Comparison of ENCODE assay signal across 3 cellular contexts in the genomic region with DNA sequence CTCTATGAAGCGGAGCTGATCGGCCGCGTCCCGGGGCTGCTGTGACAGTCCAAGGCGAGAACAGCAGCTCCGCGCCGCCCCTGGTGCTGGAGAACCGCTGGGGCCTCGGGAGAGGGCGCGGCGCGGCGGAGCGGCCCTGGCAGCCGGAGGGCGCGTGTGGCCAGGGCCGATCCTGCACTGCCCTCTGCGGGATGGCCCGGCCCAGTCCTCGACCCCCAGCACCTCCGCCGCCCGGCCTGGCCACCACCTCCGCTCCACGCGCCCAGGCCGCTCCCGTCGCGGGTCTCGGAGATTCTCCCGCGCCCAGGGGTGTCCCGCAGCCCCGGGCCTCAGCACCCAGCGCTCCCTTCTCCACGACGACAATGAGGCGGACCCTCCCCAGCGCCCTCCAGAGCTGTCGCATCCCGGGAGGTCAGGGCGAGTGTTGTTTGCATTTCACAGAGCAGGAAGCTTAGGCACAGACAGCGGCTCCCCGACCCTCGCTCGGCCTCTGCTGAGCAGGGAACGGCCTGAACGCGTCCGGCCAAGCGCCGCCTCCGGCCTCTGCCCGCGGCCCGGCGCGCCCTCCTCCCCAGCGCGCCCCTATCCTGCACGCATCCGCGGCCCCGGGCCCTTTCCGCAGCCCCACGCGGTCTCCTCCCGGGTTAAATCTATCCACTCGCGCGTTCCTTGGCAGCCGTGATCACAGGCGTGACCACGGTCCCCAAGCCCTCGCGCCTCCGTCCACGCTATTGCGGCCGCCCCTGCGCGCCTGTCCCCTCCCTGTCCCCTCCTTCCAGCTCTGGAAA.
A peak's percentile ranks its signal among the peaks of the same experiment; 100 is the strongest.
TF ChIP-seq lines count a peak whose summit lies in the region.

No MANE protein-coding gene starts in this region.

TF ChIP-seq in IMR-90, 13 proteins besides CTCF, POLR2A, EP300 and RAD21:
- TF ChIP-seq CEBPB (IDR thresholded peaks at IDR 0.05; ENCODE audit: low read depth, low read length): no peak
- TF ChIP-seq FOS (IDR thresholded peaks at IDR 0.05; ENCODE audit: low read depth, low read length): no peak
- no peak for TF ChIP-seq NFE2L2 (IDR thresholded peaks at IDR 0.05; ENCODE audit: low read depth, low read length)
- no peak for TF ChIP-seq MAFK (IDR thresholded peaks at IDR 0.05; ENCODE audit: low read depth, low read length)
- TF ChIP-seq RFX5 (IDR thresholded peaks at IDR 0.05; ENCODE audit: low read depth, low read length): no peak
- TF ChIP-seq SMC3 (IDR thresholded peaks at IDR 0.05; ENCODE audit: low read depth, low read length): no peak
- TF ChIP-seq BHLHE40 (IDR thresholded peaks at IDR 0.05; ENCODE audit: low read depth, low read length): no peak
- TF ChIP-seq, protein P1, sequence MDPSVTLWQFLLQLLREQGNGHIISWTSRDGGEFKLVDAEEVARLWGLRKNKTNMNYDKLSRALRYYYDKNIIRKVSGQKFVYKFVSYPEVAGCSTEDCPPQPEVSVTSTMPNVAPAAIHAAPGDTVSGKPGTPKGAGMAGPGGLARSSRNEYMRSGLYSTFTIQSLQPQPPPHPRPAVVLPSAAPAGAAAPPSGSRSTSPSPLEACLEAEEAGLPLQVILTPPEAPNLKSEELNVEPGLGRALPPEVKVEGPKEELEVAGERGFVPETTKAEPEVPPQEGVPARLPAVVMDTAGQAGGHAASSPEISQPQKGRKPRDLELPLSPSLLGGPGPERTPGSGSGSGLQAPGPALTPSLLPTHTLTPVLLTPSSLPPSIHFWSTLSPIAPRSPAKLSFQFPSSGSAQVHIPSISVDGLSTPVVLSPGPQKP (IDR thresholded peaks at IDR 0.05; ENCODE audit: borderline replicate concordance, low read depth, low read length): no peak
- no peak for TF ChIP-seq RCOR1 (IDR thresholded peaks at IDR 0.05; ENCODE audit: insufficient replicate concordance, low read length)
- TF ChIP-seq MAZ (IDR thresholded peaks at IDR 0.05; ENCODE audit: borderline replicate concordance, low read depth, low read length): no peak
- no peak for TF ChIP-seq CHD1 (IDR thresholded peaks at IDR 0.05; ENCODE audit: low read depth, low read length)
- TF ChIP-seq, protein P2, sequence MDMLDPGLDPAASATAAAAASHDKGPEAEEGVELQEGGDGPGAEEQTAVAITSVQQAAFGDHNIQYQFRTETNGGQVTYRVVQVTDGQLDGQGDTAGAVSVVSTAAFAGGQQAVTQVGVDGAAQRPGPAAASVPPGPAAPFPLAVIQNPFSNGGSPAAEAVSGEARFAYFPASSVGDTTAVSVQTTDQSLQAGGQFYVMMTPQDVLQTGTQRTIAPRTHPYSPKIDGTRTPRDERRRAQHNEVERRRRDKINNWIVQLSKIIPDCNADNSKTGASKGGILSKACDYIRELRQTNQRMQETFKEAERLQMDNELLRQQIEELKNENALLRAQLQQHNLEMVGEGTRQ (IDR thresholded peaks at IDR 0.05; ENCODE audit: low read depth, low read length): no peak
- no peak for TF ChIP-seq MXI1 (IDR thresholded peaks at IDR 0.05; ENCODE audit: borderline replicate concordance, low read depth, low read length)

TF ChIP-seq in endothelial cell of umbilical vein, 7 proteins besides CTCF, POLR2A, EP300 and RAD21:
- TF ChIP-seq MYC (IDR thresholded peaks at IDR 0.05; ENCODE audit: low read depth, low read length): no peak
- TF ChIP-seq EZH2 (IDR thresholded peaks at IDR 0.05; ENCODE audit: borderline replicate concordance, low read depth, low read length, severe bottlenecking): peak; percentile 96
- TF ChIP-seq, protein P3, sequence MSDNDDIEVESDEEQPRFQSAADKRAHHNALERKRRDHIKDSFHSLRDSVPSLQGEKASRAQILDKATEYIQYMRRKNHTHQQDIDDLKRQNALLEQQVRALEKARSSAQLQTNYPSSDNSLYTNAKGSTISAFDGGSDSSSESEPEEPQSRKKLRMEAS (IDR thresholded peaks at IDR 0.05; ENCODE audit: insufficient read depth, insufficient read length): no peak
- TF ChIP-seq POLR2AphosphoS5 (IDR thresholded peaks at IDR 0.05; ENCODE audit: insufficient read depth, low read depth, low read length): no peak
TF ChIP-seq in endothelial cell of umbilical vein: peak in this region for 1.

TF ChIP-seq in HepG2, 621 proteins besides CTCF, POLR2A, EP300 and RAD21:
- no peak for TF ChIP-seq ZNF816 (CRISPR knock-in tag; IDR thresholded peaks at IDR 0.05; ENCODE audit: borderline replicate concordance)
- TF ChIP-seq, protein P4, sequence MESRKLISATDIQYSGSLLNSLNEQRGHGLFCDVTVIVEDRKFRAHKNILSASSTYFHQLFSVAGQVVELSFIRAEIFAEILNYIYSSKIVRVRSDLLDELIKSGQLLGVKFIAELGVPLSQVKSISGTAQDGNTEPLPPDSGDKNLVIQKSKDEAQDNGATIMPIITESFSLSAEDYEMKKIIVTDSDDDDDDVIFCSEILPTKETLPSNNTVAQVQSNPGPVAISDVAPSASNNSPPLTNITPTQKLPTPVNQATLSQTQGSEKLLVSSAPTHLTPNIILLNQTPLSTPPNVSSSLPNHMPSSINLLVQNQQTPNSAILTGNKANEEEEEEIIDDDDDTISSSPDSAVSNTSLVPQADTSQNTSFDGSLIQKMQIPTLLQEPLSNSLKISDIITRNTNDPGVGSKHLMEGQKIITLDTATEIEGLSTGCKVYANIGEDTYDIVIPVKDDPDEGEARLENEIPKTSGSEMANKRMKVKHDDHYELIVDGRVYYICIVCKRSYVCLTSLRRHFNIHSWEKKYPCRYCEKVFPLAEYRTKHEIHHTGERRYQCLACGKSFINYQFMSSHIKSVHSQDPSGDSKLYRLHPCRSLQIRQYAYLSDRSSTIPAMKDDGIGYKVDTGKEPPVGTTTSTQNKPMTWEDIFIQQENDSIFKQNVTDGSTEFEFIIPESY (CRISPR knock-in tag; IDR thresholded peaks at IDR 0.05): 0 out of 2 replicates have a peak, but pooled peaks have one; percentile 7
- peak; percentile 13; the same call in 1 of the 2 replicates for TF ChIP-seq ZFX (CRISPR knock-in tag; IDR thresholded peaks at IDR 0.05; ENCODE audit: low read depth)
- TF ChIP-seq RXRA (CRISPR knock-in tag; IDR thresholded peaks at IDR 0.05): no peak
- TF ChIP-seq, protein P5, sequence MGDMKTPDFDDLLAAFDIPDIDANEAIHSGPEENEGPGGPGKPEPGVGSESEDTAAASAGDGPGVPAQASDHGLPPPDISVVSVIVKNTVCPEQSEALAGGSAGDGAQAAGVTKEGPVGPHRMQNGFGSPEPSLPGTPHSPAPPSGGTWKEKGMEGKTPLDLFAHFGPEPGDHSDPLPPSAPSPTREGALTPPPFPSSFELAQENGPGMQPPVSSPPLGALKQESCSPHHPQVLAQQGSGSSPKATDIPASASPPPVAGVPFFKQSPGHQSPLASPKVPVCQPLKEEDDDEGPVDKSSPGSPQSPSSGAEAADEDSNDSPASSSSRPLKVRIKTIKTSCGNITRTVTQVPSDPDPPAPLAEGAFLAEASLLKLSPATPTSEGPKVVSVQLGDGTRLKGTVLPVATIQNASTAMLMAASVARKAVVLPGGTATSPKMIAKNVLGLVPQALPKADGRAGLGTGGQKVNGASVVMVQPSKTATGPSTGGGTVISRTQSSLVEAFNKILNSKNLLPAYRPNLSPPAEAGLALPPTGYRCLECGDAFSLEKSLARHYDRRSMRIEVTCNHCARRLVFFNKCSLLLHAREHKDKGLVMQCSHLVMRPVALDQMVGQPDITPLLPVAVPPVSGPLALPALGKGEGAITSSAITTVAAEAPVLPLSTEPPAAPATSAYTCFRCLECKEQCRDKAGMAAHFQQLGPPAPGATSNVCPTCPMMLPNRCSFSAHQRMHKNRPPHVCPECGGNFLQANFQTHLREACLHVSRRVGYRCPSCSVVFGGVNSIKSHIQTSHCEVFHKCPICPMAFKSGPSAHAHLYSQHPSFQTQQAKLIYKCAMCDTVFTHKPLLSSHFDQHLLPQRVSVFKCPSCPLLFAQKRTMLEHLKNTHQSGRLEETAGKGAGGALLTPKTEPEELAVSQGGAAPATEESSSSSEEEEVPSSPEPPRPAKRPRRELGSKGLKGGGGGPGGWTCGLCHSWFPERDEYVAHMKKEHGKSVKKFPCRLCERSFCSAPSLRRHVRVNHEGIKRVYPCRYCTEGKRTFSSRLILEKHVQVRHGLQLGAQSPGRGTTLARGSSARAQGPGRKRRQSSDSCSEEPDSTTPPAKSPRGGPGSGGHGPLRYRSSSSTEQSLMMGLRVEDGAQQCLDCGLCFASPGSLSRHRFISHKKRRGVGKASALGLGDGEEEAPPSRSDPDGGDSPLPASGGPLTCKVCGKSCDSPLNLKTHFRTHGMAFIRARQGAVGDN (CRISPR knock-in tag; IDR thresholded peaks at IDR 0.05): peak; percentile 50
- TF ChIP-seq NFYB (CRISPR knock-in tag; IDR thresholded peaks at IDR 0.05): no peak
- TF ChIP-seq ZFY (CRISPR knock-in tag; IDR thresholded peaks at IDR 0.05): 0 out of 2 replicates have a peak, but pooled peaks have one; percentile 25
- TF ChIP-seq, protein P6, sequence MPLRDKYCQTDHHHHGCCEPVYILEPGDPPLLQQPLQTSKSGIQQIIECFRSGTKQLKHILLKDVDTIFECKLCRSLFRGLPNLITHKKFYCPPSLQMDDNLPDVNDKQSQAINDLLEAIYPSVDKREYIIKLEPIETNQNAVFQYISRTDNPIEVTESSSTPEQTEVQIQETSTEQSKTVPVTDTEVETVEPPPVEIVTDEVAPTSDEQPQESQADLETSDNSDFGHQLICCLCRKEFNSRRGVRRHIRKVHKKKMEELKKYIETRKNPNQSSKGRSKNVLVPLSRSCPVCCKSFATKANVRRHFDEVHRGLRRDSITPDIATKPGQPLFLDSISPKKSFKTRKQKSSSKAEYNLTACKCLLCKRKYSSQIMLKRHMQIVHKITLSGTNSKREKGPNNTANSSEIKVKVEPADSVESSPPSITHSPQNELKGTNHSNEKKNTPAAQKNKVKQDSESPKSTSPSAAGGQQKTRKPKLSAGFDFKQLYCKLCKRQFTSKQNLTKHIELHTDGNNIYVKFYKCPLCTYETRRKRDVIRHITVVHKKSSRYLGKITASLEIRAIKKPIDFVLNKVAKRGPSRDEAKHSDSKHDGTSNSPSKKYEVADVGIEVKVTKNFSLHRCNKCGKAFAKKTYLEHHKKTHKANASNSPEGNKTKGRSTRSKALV (CRISPR knock-in tag; IDR thresholded peaks at IDR 0.05): peak; percentile 55; the same call in 1 of the 2 replicates
- TF ChIP-seq, protein P7, sequence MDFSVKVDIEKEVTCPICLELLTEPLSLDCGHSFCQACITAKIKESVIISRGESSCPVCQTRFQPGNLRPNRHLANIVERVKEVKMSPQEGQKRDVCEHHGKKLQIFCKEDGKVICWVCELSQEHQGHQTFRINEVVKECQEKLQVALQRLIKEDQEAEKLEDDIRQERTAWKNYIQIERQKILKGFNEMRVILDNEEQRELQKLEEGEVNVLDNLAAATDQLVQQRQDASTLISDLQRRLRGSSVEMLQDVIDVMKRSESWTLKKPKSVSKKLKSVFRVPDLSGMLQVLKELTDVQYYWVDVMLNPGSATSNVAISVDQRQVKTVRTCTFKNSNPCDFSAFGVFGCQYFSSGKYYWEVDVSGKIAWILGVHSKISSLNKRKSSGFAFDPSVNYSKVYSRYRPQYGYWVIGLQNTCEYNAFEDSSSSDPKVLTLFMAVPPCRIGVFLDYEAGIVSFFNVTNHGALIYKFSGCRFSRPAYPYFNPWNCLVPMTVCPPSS (IDR thresholded peaks at IDR 0.05): no peak
- TF ChIP-seq ETV5 (CRISPR knock-in tag; IDR thresholded peaks at IDR 0.05; ENCODE audit: borderline replicate concordance): no peak
- TF ChIP-seq, protein P8, sequence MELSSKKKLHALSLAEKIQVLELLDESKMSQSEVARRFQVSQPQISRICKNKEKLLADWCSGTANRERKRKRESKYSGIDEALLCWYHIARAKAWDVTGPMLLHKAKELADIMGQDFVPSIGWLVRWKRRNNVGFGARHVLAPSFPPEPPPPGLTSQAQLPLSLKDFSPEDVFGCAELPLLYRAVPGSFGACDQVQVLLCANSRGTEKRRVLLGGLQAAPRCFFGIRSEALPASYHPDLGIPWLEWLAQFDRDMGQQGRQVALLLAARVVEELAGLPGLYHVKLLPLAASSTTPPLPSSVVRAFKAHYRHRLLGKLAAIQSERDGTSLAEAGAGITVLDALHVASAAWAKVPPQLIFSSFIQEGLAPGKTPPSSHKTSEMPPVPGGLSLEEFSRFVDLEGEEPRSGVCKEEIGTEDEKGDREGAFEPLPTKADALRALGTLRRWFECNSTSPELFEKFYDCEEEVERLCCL (CRISPR knock-in tag; IDR thresholded peaks at IDR 0.05; ENCODE audit: borderline replicate concordance): no peak
- no peak for TF ChIP-seq NONO (IDR thresholded peaks at IDR 0.05)
- TF ChIP-seq NONO (CRISPR knock-in tag; conservative IDR thresholded peaks at IDR 0.05): 0 out of 2 replicates have a peak, but pooled peaks have one; percentile 39
- TF ChIP-seq STAG1 (CRISPR knock-in tag; IDR thresholded peaks at IDR 0.05): peak; percentile 66
- 0 out of 2 replicates have a peak, but pooled peaks have one; percentile 19 for TF ChIP-seq KDM5B (CRISPR knock-in tag; IDR thresholded peaks at IDR 0.05; ENCODE audit: borderline replicate concordance)
TF ChIP-seq in HepG2: peak in this region for 8.
